15 cellular contexts compared by ENCODE assay signal in the genomic region with DNA sequence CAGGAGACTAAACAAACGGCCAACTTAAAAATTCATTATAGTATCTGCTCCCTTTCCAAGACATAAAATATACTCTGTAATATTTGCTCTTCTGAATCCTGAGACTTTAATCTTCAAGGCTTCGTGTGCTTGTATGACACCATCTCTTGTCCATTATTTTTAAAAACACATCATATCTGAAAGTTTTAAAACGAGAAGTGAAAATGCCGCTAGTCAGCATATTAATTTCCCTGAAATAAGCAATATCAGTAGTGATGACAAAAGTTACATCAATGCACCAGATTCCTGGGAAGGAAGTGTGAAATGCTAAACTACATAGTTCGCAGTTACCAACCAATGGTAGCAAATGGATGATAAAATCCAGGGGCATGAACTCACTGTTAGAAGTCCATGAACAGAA.
DNase-seq lines count a peak whose midpoint lies in the region; ATAC-seq and TF ChIP-seq lines count a peak whose summit lies in the region.
"Had no signal": no experiment of that assay in that cellular context is flagged by ENCODE, and none has a peak within 500 bp of the region (broad histone marks: within the 10 kb centered on the region; RNA-seq: fewer than 3 reads in every experiment).

No MANE protein-coding gene starts in this region.

- ATAC-seq in GM19023 (IDR thresholded peaks at IDR 0.05; ENCODE audit: unreplicated experiment), result no peak
- no peak for ATAC-seq in GM19463 (IDR thresholded peaks at IDR 0.05; ENCODE audit: unreplicated experiment)
- ATAC-seq in CD4-positive, alpha-beta T cell (ENCODE audit: poor library complexity), result no peak

- H3K27ac ChIP-seq in MM.1S (ENCODE audit: low read length), result no peak overlapping the region; the same call in 1 of the 2 replicates
- no peak overlapping the region for H3K27ac ChIP-seq in neural progenitor cell
- H3K27ac ChIP-seq in CD4-positive, alpha-beta T cell (ENCODE audit: low read depth, low read length), result no peak overlapping the region
- H3K27ac ChIP-seq: C4-2B had no signal

- H3K9ac ChIP-seq in MM.1S (ENCODE audit: low read length) (no peak overlapping the region), neural progenitor cell (no peak overlapping the region)

- H4K20me1 ChIP-seq in MM.1S (ENCODE audit: insufficient read depth, low read length) (no peaks in the 10 kb centered on the region), neural progenitor cell (ENCODE audit: low read depth) (no peaks in the 10 kb centered on the region)

- CTCF ChIA-PET in CD4-positive, alpha-beta T cell (lab: Charles Lee), result no interaction called here

- H3F3A ChIP-seq in MM.1S (ENCODE audit: insufficient read depth, low read length) (no peaks in the 10 kb centered on the region), neural progenitor cell (ENCODE audit: low read depth) (no peaks in the 10 kb centered on the region)

- DNase-seq in CD1c-positive myeloid dendritic cell (ENCODE audit: extremely low spot score) (peak; percentile 9), MM.1S (peak; percentile 25), RPMI8226 (peak; percentile 65), neural progenitor cell (ENCODE audit: low spot score) (no peak)
- no peak for DNase-seq in CD4-positive, alpha-beta T cell
- DNase-seq: BE2C; Caco-2; CD8-positive, alpha-beta memory T cell; DMS53; GF-D8; GOT3; H9 had no signal

- H3K27ac Mint-ChIP-seq in neural progenitor cell, result no peak overlapping the region
- no peak overlapping the region for H3K27ac Mint-ChIP-seq in CD4-positive, alpha-beta T cell
- H3K27ac Mint-ChIP-seq: CD8-positive, alpha-beta memory T cell; H9 had no signal

- H3K4me3 ChIP-seq in MM.1S (ENCODE audit: low read length) (no peak overlapping the region), neural progenitor cell (no peak overlapping the region)

- H3K4me1 ChIP-seq in MM.1S (ENCODE audit: low read length) (no peaks in the 10 kb centered on the region), neural progenitor cell (no peaks in the 10 kb centered on the region)
- H3K4me1 ChIP-seq: BE2C had no signal

- H3K27me3 ChIP-seq in MM.1S (replicated peaks; ENCODE audit: insufficient read depth, low read length) (no peaks in the 10 kb centered on the region), neural progenitor cell (no peaks in the 10 kb centered on the region)
- H3K27me3 ChIP-seq in CD4-positive, alpha-beta T cell (ENCODE audit: control insufficient read depth, insufficient read depth, low read length), result no peaks in the 10 kb centered on the region
- H3K27me3 ChIP-seq: BE2C had no signal

- H2AFZ ChIP-seq in MM.1S (ENCODE audit: low read length), result peak overlapping the region; percentile 13; the same call in 1 of the 2 replicates
- peak overlapping the region; percentile 7 for H2AFZ ChIP-seq in neural progenitor cell (replicated peaks)

- no peaks in the 10 kb centered on the region for H3K36me3 Mint-ChIP-seq in neural progenitor cell
- no peaks in the 10 kb centered on the region for H3K36me3 Mint-ChIP-seq in CD4-positive, alpha-beta T cell (ENCODE audit: low read depth)

- POLR2A ChIA-PET in CD4-positive, alpha-beta T cell (lab: Charles Lee), result no interaction called here

- no peaks in the 10 kb centered on the region for H3K9me3 ChIP-seq in MM.1S (replicated peaks; ENCODE audit: insufficient read depth, low read length)
- H3K9me3 ChIP-seq in neural progenitor cell (ENCODE audit: low read depth), result no peaks in the 10 kb centered on the region
- no peaks in the 10 kb centered on the region for H3K9me3 ChIP-seq in CD4-positive, alpha-beta T cell (ENCODE audit: control insufficient read depth, low read length)
- H3K9me3 ChIP-seq: BE2C, Caco-2 had no signal

- intact Hi-C loops in CD4-positive, alpha-beta T cell (cut with DNase I, micrococcal nuclease), result no loop called here

- H3K9me3 Mint-ChIP-seq in neural progenitor cell, result peaks cover 2% of the 10 kb centered on the region
- H3K9me3 Mint-ChIP-seq in CD4-positive, alpha-beta T cell, result no peaks in the 10 kb centered on the region
- H3K9me3 Mint-ChIP-seq: H9 had no signal

- peaks cover 5% of the 10 kb centered on the region for H3K4me1 Mint-ChIP-seq in neural progenitor cell
- H3K4me1 Mint-ChIP-seq in CD4-positive, alpha-beta T cell (ENCODE audit: low read depth), result no peaks in the 10 kb centered on the region

- no peak for TF ChIP-seq CTCF in MM.1S (IDR thresholded peaks at IDR 0.05; ENCODE audit: low read length)
- no peak for TF ChIP-seq CTCF in neural progenitor cell (IDR thresholded peaks at IDR 0.05)
- no peak for TF ChIP-seq CTCF in CD4-positive, alpha-beta T cell (IDR thresholded peaks at IDR 0.05)

- H3K4me2 ChIP-seq in MM.1S (ENCODE audit: low read depth, low read length) (no peak overlapping the region), neural progenitor cell (no peak overlapping the region)

- H3K9me2 ChIP-seq in MM.1S (replicated peaks; ENCODE audit: insufficient read depth, low read length), result no peaks in the 10 kb centered on the region

- no peaks in the 10 kb centered on the region for H3K36me3 ChIP-seq in MM.1S (replicated peaks; ENCODE audit: insufficient read depth, low read length)
- no peaks in the 10 kb centered on the region for H3K36me3 ChIP-seq in neural progenitor cell
- H3K36me3 ChIP-seq: BE2C had no signal

- H3K4me3 Mint-ChIP-seq in neural progenitor cell, result no peak overlapping the region
- no peak overlapping the region for H3K4me3 Mint-ChIP-seq in CD4-positive, alpha-beta T cell
- H3K4me3 Mint-ChIP-seq: CD8-positive, alpha-beta memory T cell; H9 had no signal

- no peaks in the 10 kb centered on the region for H3K27me3 Mint-ChIP-seq in neural progenitor cell (ENCODE audit: insufficient read depth, low read depth)
- peaks cover 15% of the 10 kb centered on the region for H3K27me3 Mint-ChIP-seq in CD4-positive, alpha-beta T cell

- H3K79me2 ChIP-seq in MM.1S (ENCODE audit: low read length) (no peaks in the 10 kb centered on the region), neural progenitor cell (ENCODE audit: low read depth) (no peaks in the 10 kb centered on the region)

Comparison
In these comparisons a context has a peak if more than half of its experiments do, and no peak if none do; other contexts are left out.
1. DNase-seq: peak in CD1c-positive myeloid dendritic cell (single experiment), MM.1S (single experiment) and RPMI8226 (single experiment); none in neural progenitor cell (single experiment) and CD4-positive, alpha-beta T cell (0 of 10).